Comparison of ENCODE assay signal across 27 cellular contexts in genomic region chr3:169637731-169638130, GRCh38. TPM values are rescaled to one million over a fixed set of nuclear protein-coding genes. Genes with fewer than 3 reads are reported as not detected.
"Had no signal": no experiment of that assay in that cellular context is flagged by ENCODE, and none has a peak within 500 bp of the region (broad histone marks: within the 10 kb centered on the region; RNA-seq: fewer than 3 reads in every experiment).

No MANE protein-coding gene starts in this region.

- H3K27ac Mint-ChIP-seq: naive thymus-derived CD8-positive, alpha-beta T cell; natural killer cell treated with Interleukin-12 subunit alpha and Interleukin-12 subunit beta and Interleukin-15 and Interleukin-18, amount 100 ng/mL, for 72 hours; nephron progenitor cell; stimulated activated effector memory CD8-positive, alpha-beta T cell treated with anti-CD3 and anti-CD28 coated beads, Interleukin-12 subunit alpha, Interleukin-12 subunit beta, amount 100 ng/mL, for 72 hours; stimulated activated naive B cell treated with anti-CD40 and anti-IgM and Interleukin-4, amounts not matched to agents 10 μg/mL and 1 μg/mL and 100 μg/mL, for 72 hours; stimulated activated naive CD8-positive, alpha-beta T cell treated with anti-CD3 and anti-CD28 coated beads, Interleukin-15, Interleukin-2, amounts not matched to agents 100 ng/mL and 50 ng/mL, for 24 hours had no signal

- ATAC-seq: naive thymus-derived CD8-positive, alpha-beta T cell; natural killer cell treated with Interleukin-12 subunit alpha and Interleukin-12 subunit beta and Interleukin-15 and Interleukin-18, amount 100 ng/mL, for 72 hours; pancreas; right cardiac atrium; sciatic nerve; stimulated activated effector memory CD8-positive, alpha-beta T cell treated with anti-CD3 and anti-CD28 coated beads, Interleukin-12 subunit alpha, Interleukin-12 subunit beta, amount 100 ng/mL, for 72 hours; stimulated activated naive B cell treated with anti-CD40 and anti-IgM and Interleukin-4, amounts not matched to agents 10 μg/mL and 1 μg/mL and 100 μg/mL, for 72 hours had no signal

- DNase-seq: naive thymus-derived CD8-positive, alpha-beta T cell; nephron progenitor cell; nucleus accumbens; pancreas; right cardiac atrium; stimulated activated CD4-positive, alpha-beta T cell treated with anti-CD3 and anti-CD28 coated beads, Interleukin-15, amount 100 ng/mL, for 24 hours; stimulated activated CD4-positive, alpha-beta T cell treated with anti-CD3 and anti-CD28 coated beads, Interleukin-2, amount 100 ng/mL, for 24 hours; stimulated activated CD4-positive, alpha-beta T cell treated with anti-CD3 and anti-CD28 coated beads, Interleukin-2, amount 100 ng/mL, for 48 hours; stimulated activated CD4-positive, alpha-beta T cell treated with anti-CD3 and anti-CD28 coated beads, Interleukin-4, amount 100 ng/mL, for 24 hours; stimulated activated naive B cell treated with anti-CD40 and anti-IgM and Interleukin-4, amounts not matched to agents 10 μg/mL and 1 μg/mL and 100 μg/mL, for 72 hours; stimulated activated naive CD4-positive, alpha-beta T cell treated with Interleukin-2 at 50 U/mL for 16 hours; stomach; thyroid gland; trophoblast cell; upper lobe of left lung had no signal

- H3K4me3 Mint-ChIP-seq: naive thymus-derived CD8-positive, alpha-beta T cell; natural killer cell treated with Interleukin-12 subunit alpha and Interleukin-12 subunit beta and Interleukin-15 and Interleukin-18, amount 100 ng/mL, for 72 hours; nephron progenitor cell; neural crest cell; stimulated activated effector memory CD8-positive, alpha-beta T cell treated with anti-CD3 and anti-CD28 coated beads, Interleukin-12 subunit alpha, Interleukin-12 subunit beta, amount 100 ng/mL, for 72 hours; stimulated activated naive B cell treated with anti-CD40 and anti-IgM and Interleukin-4, amounts not matched to agents 10 μg/mL and 1 μg/mL and 100 μg/mL, for 72 hours; stimulated activated naive CD8-positive, alpha-beta T cell treated with anti-CD3 and anti-CD28 coated beads, Interleukin-15, Interleukin-2, amounts not matched to agents 100 ng/mL and 50 ng/mL, for 24 hours had no signal

- H3K27me3 ChIP-seq: pancreas, stomach, thyroid gland, tibial nerve, upper lobe of left lung, vagina had no signal

- H3K9me3 ChIP-seq: neutrophil, pancreas, prostate gland, stomach, thoracic aorta, thyroid gland, tibial nerve, upper lobe of left lung, vagina had no signal

- H3K36me3 ChIP-seq: neutrophil, pancreas, prostate gland, stomach, thoracic aorta, thyroid gland, tibial nerve, upper lobe of left lung, vagina had no signal

- H3K4me3 ChIP-seq: pancreas, prostate gland, skin epidermis, stomach, thoracic aorta, thyroid gland, tibial nerve, upper lobe of left lung, vagina had no signal

- H3K4me1 ChIP-seq: prostate gland, thyroid gland had no signal

- H3K36me3 Mint-ChIP-seq: naive thymus-derived CD8-positive, alpha-beta T cell; natural killer cell treated with Interleukin-12 subunit alpha and Interleukin-12 subunit beta and Interleukin-15 and Interleukin-18, amount 100 ng/mL, for 72 hours; stimulated activated effector memory CD8-positive, alpha-beta T cell treated with anti-CD3 and anti-CD28 coated beads, Interleukin-12 subunit alpha, Interleukin-12 subunit beta, amount 100 ng/mL, for 72 hours; stimulated activated naive B cell treated with anti-CD40 and anti-IgM and Interleukin-4, amounts not matched to agents 10 μg/mL and 1 μg/mL and 100 μg/mL, for 72 hours had no signal

- H3K9me3 Mint-ChIP-seq: naive thymus-derived CD8-positive, alpha-beta T cell; natural killer cell treated with Interleukin-12 subunit alpha and Interleukin-12 subunit beta and Interleukin-15 and Interleukin-18, amount 100 ng/mL, for 72 hours; stimulated activated effector memory CD8-positive, alpha-beta T cell treated with anti-CD3 and anti-CD28 coated beads, Interleukin-12 subunit alpha, Interleukin-12 subunit beta, amount 100 ng/mL, for 72 hours; stimulated activated naive B cell treated with anti-CD40 and anti-IgM and Interleukin-4, amounts not matched to agents 10 μg/mL and 1 μg/mL and 100 μg/mL, for 72 hours; stimulated activated naive CD8-positive, alpha-beta T cell treated with anti-CD3 and anti-CD28 coated beads, Interleukin-15, Interleukin-2, amounts not matched to agents 100 ng/mL and 50 ng/mL, for 24 hours had no signal

- H3K4me1 Mint-ChIP-seq: stimulated activated effector memory CD8-positive, alpha-beta T cell treated with anti-CD3 and anti-CD28 coated beads, Interleukin-12 subunit alpha, Interleukin-12 subunit beta, amount 100 ng/mL, for 72 hours; stimulated activated naive B cell treated with anti-CD40 and anti-IgM and Interleukin-4, amounts not matched to agents 10 μg/mL and 1 μg/mL and 100 μg/mL, for 72 hours had no signal

- FAIRE-seq: pancreas, urothelium cell line had no signal

- H3K27ac ChIP-seq: neutrophil, pancreas, prostate gland, skin epidermis, stomach, thoracic aorta, thyroid gland, tibial nerve, upper lobe of left lung, vagina had no signal

RNA-seq across cellular contexts. Expression of gene MECOM, which starts 25.8 kb away (rescaled TPM):
- total RNA-seq: naive thymus-derived CD8-positive, alpha-beta T cell; natural killer cell treated with Interleukin-12 subunit alpha and Interleukin-12 subunit beta and Interleukin-15 and Interleukin-18, amount 100 ng/mL, for 72 hours had no signal
- polyA plus RNA-seq: naive thymus-derived CD8-positive, alpha-beta T cell had no signal
